ENCODE assay signal across 9 cellular contexts in the genomic region with DNA sequence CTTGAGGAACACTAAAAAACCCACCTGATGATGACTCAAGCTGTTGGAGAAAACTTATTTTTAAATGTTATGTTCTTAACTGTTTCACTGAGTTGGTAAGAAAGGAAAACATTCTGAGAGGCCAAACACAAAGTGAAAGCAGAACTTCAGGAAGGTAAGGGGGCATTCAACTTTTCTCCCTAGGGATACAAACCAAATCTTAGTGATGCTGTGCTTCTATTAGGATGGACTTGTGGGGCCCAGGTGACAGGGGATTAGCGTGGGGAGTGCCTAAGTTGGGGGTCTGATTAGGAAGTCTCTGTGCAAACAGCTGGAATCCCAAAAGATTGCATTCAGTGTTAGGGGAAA. TPM values are rescaled to one million over a fixed set of nuclear protein-coding genes. Genes with fewer than 3 reads are reported as not detected.
A peak's percentile ranks its signal among the peaks of the same experiment; 100 is the strongest.
DNase-seq lines count a peak whose midpoint lies in the region; ATAC-seq, FAIRE-seq and TF ChIP-seq lines count a peak whose summit lies in the region.
"Had no signal": no experiment of that assay in that cellular context is flagged by ENCODE, and none has a peak within 500 bp of the region (broad histone marks: within the 10 kb centered on the region; RNA-seq: fewer than 3 reads in every experiment).

No MANE protein-coding gene starts in this region.

- no peak for FAIRE-seq in GM12878 (lab: Jason Lieb, UNC)
- FAIRE-seq: H1 had no signal

- H3K27me3 ChIP-seq in GM12878 (replicated peaks in 1 of 2; ENCODE audit: control insufficient read depth in 2 of 2, insufficient read depth in 2 of 2, low read length in 1 of 2) (no peaks in the 10 kb centered on the region), spleen (replicated peaks in 1 of 7) (no peaks in the 10 kb centered on the region)

- no peak overlapping the region for H3K9ac ChIP-seq in GM12878 (ENCODE audit: control insufficient read depth, insufficient read depth, low read length)

- peaks cover 10% of the 10 kb centered on the region for H3K4me1 ChIP-seq in GM12878 (ENCODE audit: control insufficient read depth, insufficient read depth, low read length)
- peaks cover 0 to 26% (median 17%) of the 10 kb centered on the region in 6 donors for H3K4me1 ChIP-seq in spleen

- no peaks in the 10 kb centered on the region for H3K79me2 ChIP-seq in GM12878 (ENCODE audit: control insufficient read depth, insufficient read depth, low read length)

- H3K36me3 ChIP-seq in GM12878 (ENCODE audit: control insufficient read depth in 2 of 2, insufficient read depth in 2 of 2, low read length in 1 of 2) (no peaks in the 10 kb centered on the region), spleen (peaks cover 0 to 19% (median 2%) of the 10 kb centered on the region in 6 donors)

- H2AFZ ChIP-seq in GM12878 (ENCODE audit: control insufficient read depth, low read depth, low read length) = peak overlapping the region; percentile 94

- no peak for TF ChIP-seq POLR2A in GM12878 (IDR thresholded peaks at IDR 0.05; ENCODE audit: low read depth, low read length)
- TF ChIP-seq POLR2A in spleen (IDR thresholded peaks at IDR 0.05) = no peak

- RAD21 ChIA-PET in GM12878 (lab: Charles Lee; ENCODE audit: unreplicated experiment) = interaction anchor here (0.7 to 2.4 kb wide), 4 partner anchors 12 to 722 kb away, joined by 3 to 6 read pairs (median 6); a partner anchor contains a TSS

- intact Hi-C loops in GM12878 (cut with micrococcal nuclease; ENCODE audit: unreplicated experiment) = loop anchor here (2.0 kb wide), 1 partner anchor 18 kb away; a partner anchor contains a TSS
- intact Hi-C loops in spleen (cut with DNase I; ENCODE audit: low total_unique reads) = no loop called here

- no peak for DNase-seq in GM12878 (ENCODE audit: low read depth, low spot score)
- DNase-seq in spleen = no peak
- no peak for DNase-seq in OCI-M2 (lab: John Stamatoyannopoulos, UW; ENCODE audit: unreplicated experiment)
- DNase-seq in inferior parietal cortex (ENCODE audit: extremely low spot score) = no peak
- no peak for DNase-seq in dermis blood vessel endothelial cell
- DNase-seq: DMS153 had no signal

- CTCF ChIA-PET in GM12878 (lab: Yijun Ruan, JAX) = interaction anchor here (1.0 to 1.8 kb wide), 5 partner anchors 10 to 18 kb away, joined by 3 to 8 read pairs (median 5); a partner anchor contains a TSS

- H3K27ac ChIP-seq in GM12878 (ENCODE audit: control insufficient read depth, insufficient read depth) = peak overlapping the region; percentile 76
- peak overlapping the region; percentile 13 to 91 (median 79) for H3K27ac ChIP-seq in spleen

- H3K4me3 ChIP-seq in GM12878 (no peak overlapping the region), spleen (peak overlapping the region in 1 of 8 donors; percentile 35)

- no peak for TF ChIP-seq RAD21 in GM12878 (IDR thresholded peaks at IDR 0.05; ENCODE audit: insufficient read depth, low read depth, low read length)

- SMC1A ChIA-PET in GM12878 (lab: Charles Lee; ENCODE audit: uncharacterized antibody, unreplicated experiment) = interaction anchor here (1.0 to 2.1 kb wide), 6 partner anchors 14 to 319 kb away, joined by 3 to 8 read pairs (median 3); a partner anchor contains a TSS

- POLR2A ChIA-PET in GM12878 (lab: Charles Lee) = interaction anchor here (1.0 to 1.8 kb wide), 3 partner anchors 18 to 186 kb away, joined by 3 to 11 read pairs (median 7); a partner anchor contains a TSS

- H4K20me1 ChIP-seq in GM12878 (ENCODE audit: control insufficient read depth, insufficient read depth) = no peaks in the 10 kb centered on the region

- in situ Hi-C loops in GM12878 (cut with MboI) = no loop called here

- TF ChIP-seq EP300 in GM12878 (IDR thresholded peaks at IDR 0.05; ENCODE audit: borderline replicate concordance in 1 of 2, control insufficient read depth in 1 of 2, low read depth in 2 of 2, low read length in 2 of 2) = no peak

- ATAC-seq in GM19043 (IDR thresholded peaks at IDR 0.05; ENCODE audit: low read depth, unreplicated experiment) = peak; percentile 6
- ATAC-seq in HG03280 (IDR thresholded peaks at IDR 0.05; ENCODE audit: unreplicated experiment) = peak; percentile 10
- peak; percentile 41 for ATAC-seq in GM12878

- WGBS in GM12878 (ENCODE audit: insufficient coverage, insufficient replicate concordance, low lambda C conversion rate, missing lambda C conversion rate) = 57% methylated on average over 1 of the region's 1 CpG
- 46 to 76% (median 54%) methylated on average over 1 of the region's 1 CpG for WGBS in spleen, 5 donors

- no peaks in the 10 kb centered on the region for H3K9me3 ChIP-seq in GM12878 (replicated peaks; ENCODE audit: control insufficient read depth, insufficient read depth, low read length)
- H3K9me3 ChIP-seq in spleen = no peaks in the 10 kb centered on the region

- BruUV-seq in GM12878 (replicated peaks; lab: Mats Ljungman, UMichigan) = no TSS peak

- TF ChIP-seq CTCF in GM12878 (IDR thresholded peaks at IDR 0.05 in 2 of 3, conservative IDR thresholded peaks at IDR 0.05 in 1 of 3; ENCODE audit: control insufficient read depth in 2 of 3, extremely low read depth in 1 of 3, insufficient read depth in 1 of 3, low read depth in 3 of 3, low read length in 3 of 3) (no peak), spleen (IDR thresholded peaks at IDR 0.05 in 8 of 11, conservative IDR thresholded peaks at IDR 0.05 in 3 of 11) (no peak)

- no peak overlapping the region for H3K4me2 ChIP-seq in GM12878 (ENCODE audit: control insufficient read depth, insufficient read depth)

TF ChIP-seq in GM12878, 131 proteins besides CTCF, POLR2A, EP300 and RAD21:
- TF ChIP-seq PAX8 (IDR thresholded peaks at IDR 0.05) (no peak), RB1 (IDR thresholded peaks at IDR 0.05; ENCODE audit: borderline replicate concordance) (no peak), RBBP5 (conservative IDR thresholded peaks at IDR 0.05) (peak; percentile 86; the same call in 1 of the 2 replicates)
- TF ChIP-seq, protein P1, sequence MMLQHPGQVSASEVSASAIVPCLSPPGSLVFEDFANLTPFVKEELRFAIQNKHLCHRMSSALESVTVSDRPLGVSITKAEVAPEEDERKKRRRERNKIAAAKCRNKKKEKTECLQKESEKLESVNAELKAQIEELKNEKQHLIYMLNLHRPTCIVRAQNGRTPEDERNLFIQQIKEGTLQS (IDR thresholded peaks at IDR 0.05; ENCODE audit: borderline replicate concordance, extremely low read depth, low read depth, low read length) = no peak

RNA-seq across cellular contexts. Expression of a gene that starts 18.4 kb away (rescaled TPM):
- 2.8 and 6.7 TPM in 2 replicates for total RNA-seq in GM12878 (2013; cell fraction: nucleolus; rRNA removed)
- total RNA-seq in GM12878 (2014; rRNA removed) (22.9 and 23.8 TPM in 2 replicates), GM12878 (2014; rRNA removed; fragmentation: Illumina TruSeq; extraction: Trizol) (35.3 and 35.5 TPM in 2 replicates), GM12878 (2021) (28.6 and 31.3 TPM in 2 replicates), spleen (10 to 100 TPM in 6 of 7 donors, 1 to 10 TPM in 1; 9.4 to 17.1 (median 12.5) TPM), dermis blood vessel endothelial cell (16.2 and 20.3 TPM in 2 replicates)
- polyA plus RNA-seq in GM12878 (2011; ENCODE audit: low read depth) = 27.9 TPM
- polyA plus RNA-seq in GM12878 (2011; rRNA removed) (31.9 and 38.3 TPM in 2 replicates), GM12878 (2014; fragmentation: Illumina TruSeq; extraction: Trizol) (59.7 and 74.3 TPM in 2 replicates), GM12878 (2014; fragmentation: Nextera tagmentation; extraction: Ambion mirVana) (100 to 1,000 TPM; 109 to 111 TPM), GM12878 (2014; rRNA removed) (39.1 and 42.6 TPM in 2 replicates), GM12878 (2016; fragmentation: Nextera tagmentation; extraction: Ambion mirVana) (10 to 100 TPM; 75.6 to 81.7 TPM), spleen (10 to 100 TPM; 19.3 to 25.1 (median 22.7) TPM)
- polyA plus RNA-seq in GM12878 (2011; cell fraction: cytosol; rRNA removed) = 18.2 and 23.2 TPM in 2 replicates
- 7.4 and 10.0 TPM in 2 replicates for polyA plus RNA-seq in GM12878 (2011; cell fraction: nucleus; rRNA removed)
- polyA plus RNA-seq in GM12878 (2012) = 21.7 and 25.6 TPM in 2 replicates
- 11.8 and 13.0 TPM in 2 replicates for polyA minus RNA-seq in GM12878 (2011; rRNA and poly(A)+ RNA removed)
- 6.4 and 8.2 TPM in 2 replicates for polyA minus RNA-seq in GM12878 (2011; cell fraction: cytosol; rRNA and poly(A)+ RNA removed)
- 2.9 and 9.7 TPM in 2 replicates for polyA minus RNA-seq in GM12878 (2011; cell fraction: nucleus; rRNA and poly(A)+ RNA removed)
